17 cellular contexts compared by ENCODE assay signal in the genomic region with DNA sequence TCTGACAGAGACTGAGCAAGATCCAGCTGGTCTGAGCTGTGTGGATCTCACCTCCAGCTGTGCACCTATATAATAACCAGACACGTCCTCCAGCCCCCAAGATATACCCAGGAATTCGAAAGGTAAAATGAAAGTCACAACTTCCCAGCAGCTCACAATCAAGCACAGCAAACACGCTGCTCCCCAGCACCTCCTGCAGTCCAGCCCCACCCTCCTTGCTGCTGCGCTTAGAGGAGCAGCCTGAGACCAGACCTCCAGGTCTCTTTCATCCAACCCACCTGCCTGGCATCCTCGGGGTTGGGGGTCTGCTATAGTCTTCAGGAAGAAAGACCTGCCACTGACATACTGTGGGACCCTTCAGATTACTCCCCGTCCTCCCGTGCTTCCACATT. TPM values are rescaled to one million over a fixed set of nuclear protein-coding genes. Genes with fewer than 3 reads are reported as not detected.
DNase-seq lines count a peak whose midpoint lies in the region; ATAC-seq, FAIRE-seq and TF ChIP-seq lines count a peak whose summit lies in the region.
"Had no signal": no experiment of that assay in that cellular context is flagged by ENCODE, and none has a peak within 500 bp of the region (broad histone marks: within the 10 kb centered on the region; RNA-seq: fewer than 3 reads in every experiment).

No MANE protein-coding gene starts in this region.

- no peaks in the 10 kb centered on the region for H3K9me3 Mint-ChIP-seq in activated naive CD4-positive, alpha-beta T cell treated with anti-CD3 and anti-CD28 coated beads for 36 hours
- H3K9me3 Mint-ChIP-seq in activated naive CD4-positive, alpha-beta T cell treated with anti-CD3 and anti-CD28 coated beads, Interleukin-2, amount 50 U/mL, for 72 hours: peaks cover 4 to 5% of the 10 kb centered on the region in 2 donors
- peaks cover 10% of the 10 kb centered on the region for H3K9me3 Mint-ChIP-seq in activated T-helper 1 cell treated with anti-CD3 and anti-CD28 coated beads, Interleukin-12 subunit alpha, Interleukin-12 subunit beta, Interleukin-2, Interleukin-4 antibody, amounts not matched to agents 30 ng/mL and 10 ng/mL and 1 ng/mL, durations not matched to agents 14 hours and 24 hours and 36 hours

- FAIRE-seq in kidney (lab: Jason Lieb, UNC): no peak
- FAIRE-seq: GM12892 had no signal

- no peak for ATAC-seq in activated naive CD4-positive, alpha-beta T cell treated with anti-CD3 and anti-CD28 coated beads, Interleukin-2, amount 50 U/mL, for 72 hours
- ATAC-seq in HG02798 (IDR thresholded peaks at IDR 0.05; ENCODE audit: poor library complexity, unreplicated experiment): no peak
- no peak for ATAC-seq in SK-N-SH treated with all-trans-retinoic acid at 6 μM for 48 hours

- H3K4me3 Mint-ChIP-seq in activated naive CD4-positive, alpha-beta T cell treated with anti-CD3 and anti-CD28 coated beads for 36 hours: peak overlapping the region; percentile 2
- H3K4me3 Mint-ChIP-seq in activated T-helper 1 cell treated with anti-CD3 and anti-CD28 coated beads, Interleukin-12 subunit alpha, Interleukin-12 subunit beta, Interleukin-2, Interleukin-4 antibody, amounts not matched to agents 30 ng/mL and 10 ng/mL and 1 ng/mL, durations not matched to agents 14 hours and 24 hours and 36 hours: peak overlapping the region; percentile 25
- H3K4me3 Mint-ChIP-seq: activated CD4-positive, alpha-beta memory T cell treated with anti-CD3 and anti-CD28 coated beads for 36 hours; activated T-cell treated with anti-CD3 and anti-CD28 coated beads, Interleukin-2, amount 50 U/mL, for 24 hours had no signal

- H3K4me1 ChIP-seq in thymus (ENCODE audit: control insufficient read depth, insufficient read depth, low read length) (no peaks in the 10 kb centered on the region), kidney (ENCODE audit: control insufficient read depth in 1 of 2, insufficient read depth in 1 of 2, low read depth in 1 of 2, low read length in 2 of 2) (peaks cover 0 to 15% of the 10 kb centered on the region in 2 donors)
- H3K4me1 ChIP-seq: HAP-1 had no signal

- H3K9me3 ChIP-seq in thymus (ENCODE audit: control insufficient read depth) (no peaks in the 10 kb centered on the region), kidney (ENCODE audit: control insufficient read depth in 1 of 2, low read length in 2 of 2) (no peaks in the 10 kb centered on the region)
- H3K9me3 ChIP-seq: esophagus muscularis mucosa, lower lobe of right lung, vagina had no signal

- peak overlapping the region in 1 of 2 donors; percentile 7 for H3K9ac ChIP-seq in kidney (ENCODE audit: low read length in 2 of 2)

- no peak overlapping the region for H3K27ac Mint-ChIP-seq in activated naive CD4-positive, alpha-beta T cell treated with anti-CD3 and anti-CD28 coated beads for 36 hours
- H3K27ac Mint-ChIP-seq in activated naive CD4-positive, alpha-beta T cell treated with anti-CD3 and anti-CD28 coated beads, Interleukin-2, amount 50 U/mL, for 72 hours: no peak overlapping the region
- no peak overlapping the region for H3K27ac Mint-ChIP-seq in activated T-helper 1 cell treated with anti-CD3 and anti-CD28 coated beads, Interleukin-12 subunit alpha, Interleukin-12 subunit beta, Interleukin-2, Interleukin-4 antibody, amounts not matched to agents 30 ng/mL and 10 ng/mL and 1 ng/mL, durations not matched to agents 14 hours and 24 hours and 36 hours
- H3K27ac Mint-ChIP-seq: activated CD4-positive, alpha-beta memory T cell treated with anti-CD3 and anti-CD28 coated beads for 36 hours; activated T-cell treated with anti-CD3 and anti-CD28 coated beads, Interleukin-2, amount 50 U/mL, for 24 hours had no signal

- H3K27me3 ChIP-seq in thymus (ENCODE audit: control insufficient read depth, insufficient read depth): no peaks in the 10 kb centered on the region
- H3K27me3 ChIP-seq: esophagus muscularis mucosa, vagina had no signal

- H3K27me3 Mint-ChIP-seq in activated naive CD4-positive, alpha-beta T cell treated with anti-CD3 and anti-CD28 coated beads for 36 hours (ENCODE audit: low read depth): peaks cover 4% of the 10 kb centered on the region
- H3K27me3 Mint-ChIP-seq in activated T-helper 1 cell treated with anti-CD3 and anti-CD28 coated beads, Interleukin-12 subunit alpha, Interleukin-12 subunit beta, Interleukin-2, Interleukin-4 antibody, amounts not matched to agents 30 ng/mL and 10 ng/mL and 1 ng/mL, durations not matched to agents 14 hours and 24 hours and 36 hours (ENCODE audit: insufficient read depth): peaks cover 12% of the 10 kb centered on the region

- H3K36me3 ChIP-seq in thymus (ENCODE audit: control insufficient read depth, insufficient read depth): no peaks in the 10 kb centered on the region
- H3K36me3 ChIP-seq in kidney (ENCODE audit: control insufficient read depth in 1 of 2, insufficient read depth in 2 of 2, low read length in 2 of 2): no peaks in the 10 kb centered on the region
- H3K36me3 ChIP-seq: esophagus muscularis mucosa, HAP-1, lower lobe of right lung, vagina had no signal

- peaks cover 3% of the 10 kb centered on the region for H3K36me3 Mint-ChIP-seq in activated naive CD4-positive, alpha-beta T cell treated with anti-CD3 and anti-CD28 coated beads for 36 hours (ENCODE audit: low read depth)
- peaks cover 5 to 11% of the 10 kb centered on the region in 2 donors for H3K36me3 Mint-ChIP-seq in activated naive CD4-positive, alpha-beta T cell treated with anti-CD3 and anti-CD28 coated beads, Interleukin-2, amount 50 U/mL, for 72 hours
- H3K36me3 Mint-ChIP-seq in activated T-helper 1 cell treated with anti-CD3 and anti-CD28 coated beads, Interleukin-12 subunit alpha, Interleukin-12 subunit beta, Interleukin-2, Interleukin-4 antibody, amounts not matched to agents 30 ng/mL and 10 ng/mL and 1 ng/mL, durations not matched to agents 14 hours and 24 hours and 36 hours (ENCODE audit: low read depth): no peaks in the 10 kb centered on the region
- H3K36me3 Mint-ChIP-seq: activated CD4-positive, alpha-beta memory T cell treated with anti-CD3 and anti-CD28 coated beads for 36 hours had no signal

- WGBS in thymus: 76% methylated on average over 7 of the region's 7 CpGs

- CTCF ChIA-PET in activated naive CD4-positive, alpha-beta T cell treated with anti-CD3 and anti-CD28 coated beads for 36 hours (lab: Charles Lee): interaction anchor here (0.6 kb wide), 1 partner anchor 296 kb away, joined by 4 read pairs; no protein-coding TSS in a partner anchor

- peak overlapping the region; percentile 59 for H3K27ac ChIP-seq in thymus (ENCODE audit: low read depth)
- H3K27ac ChIP-seq in kidney (ENCODE audit: low read depth in 2 of 2, low read length in 2 of 2): no peak overlapping the region
- H3K27ac ChIP-seq: esophagus muscularis mucosa, lower lobe of right lung, vagina had no signal

- intact Hi-C loops in activated naive CD4-positive, alpha-beta T cell treated with anti-CD3 and anti-CD28 coated beads for 36 hours (cut with micrococcal nuclease): no loop called here
- intact Hi-C loops in activated T-helper 1 cell treated with anti-CD3 and anti-CD28 coated beads, Interleukin-12 subunit alpha, Interleukin-12 subunit beta, Interleukin-2, Interleukin-4 antibody, amounts not matched to agents 30 ng/mL and 10 ng/mL and 1 ng/mL, durations not matched to agents 14 hours and 24 hours and 36 hours (cut with micrococcal nuclease): no loop called here
- intact Hi-C loops in kidney (cut with DNase I): no loop called here

- H3K4me1 Mint-ChIP-seq in activated naive CD4-positive, alpha-beta T cell treated with anti-CD3 and anti-CD28 coated beads for 36 hours (ENCODE audit: low read depth): no peaks in the 10 kb centered on the region
- no peaks in the 10 kb centered on the region for H3K4me1 Mint-ChIP-seq in activated T-helper 1 cell treated with anti-CD3 and anti-CD28 coated beads, Interleukin-12 subunit alpha, Interleukin-12 subunit beta, Interleukin-2, Interleukin-4 antibody, amounts not matched to agents 30 ng/mL and 10 ng/mL and 1 ng/mL, durations not matched to agents 14 hours and 24 hours and 36 hours (ENCODE audit: low read depth)

- H3K4me3 ChIP-seq in thymus (ENCODE audit: low read length) (no peak overlapping the region), kidney (ENCODE audit: low read length in 2 of 2) (no peak overlapping the region)
- H3K4me3 ChIP-seq: esophagus muscularis mucosa, HAP-1, lower lobe of right lung, vagina had no signal

- DNase-seq in activated naive CD4-positive, alpha-beta T cell treated with anti-CD3 and anti-CD28 coated beads for 36 hours: no peak
- DNase-seq in activated naive CD4-positive, alpha-beta T cell treated with anti-CD3 and anti-CD28 coated beads, Interleukin-2, amount 50 U/mL, for 72 hours (ENCODE audit: low spot score in 2 of 2): no peak
- no peak for DNase-seq in activated T-helper 1 cell treated with anti-CD3 and anti-CD28 coated beads, Interleukin-12 subunit alpha, Interleukin-12 subunit beta, Interleukin-2, Interleukin-4 antibody, amounts not matched to agents 30 ng/mL and 10 ng/mL and 1 ng/mL, durations not matched to agents 14 hours and 24 hours and 36 hours (ENCODE audit: low spot score)
- peak; percentile 8 for DNase-seq in left kidney (ENCODE audit: low read depth, low spot score)
- no peak for DNase-seq in kidney
- DNase-seq: activated CD4-positive, alpha-beta memory T cell treated with anti-CD3 and anti-CD28 coated beads for 36 hours; activated T-cell treated with anti-CD3 and anti-CD28 coated beads, Interleukin-2, amount 50 U/mL, for 24 hours; lower lobe of right lung; NCI-H146; NCI-H748 treated with DMSO at 0.1 percent for 48 hours had no signal

- TF ChIP-seq CTCF in kidney (IDR thresholded peaks at IDR 0.05; ENCODE audit: borderline replicate concordance, extremely low read depth, insufficient read depth): no peak

RNA-seq across cellular contexts. Expression of a gene that starts 3.0 kb away (rescaled TPM):
- under 1 TPM; 0.07 to 0.20 TPM for total RNA-seq in activated naive CD4-positive, alpha-beta T cell treated with anti-CD3 and anti-CD28 coated beads for 36 hours
- under 1 TPM; 0.14 to 0.18 TPM for total RNA-seq in activated naive CD4-positive, alpha-beta T cell treated with anti-CD3 and anti-CD28 coated beads, Interleukin-2, amount 50 U/mL, for 72 hours
- 0.18 TPM in 1 of 2 replicates, not detected in the other for total RNA-seq in activated T-helper 1 cell treated with anti-CD3 and anti-CD28 coated beads, Interleukin-12 subunit alpha, Interleukin-12 subunit beta, Interleukin-2, Interleukin-4 antibody, amounts not matched to agents 30 ng/mL and 10 ng/mL and 1 ng/mL, durations not matched to agents 14 hours and 24 hours and 36 hours
- polyA plus RNA-seq in thymus (53.0 TPM), kidney (ENCODE audit: insufficient read depth, low read depth, low replicate concordance) (6.1 TPM)
- 8.7 TPM for total RNA-seq in kidney

RNA-seq across cellular contexts. Expression of a gene that starts 34.7 kb away (rescaled TPM):
- 10 to 100 TPM; 53.8 to 55.0 TPM for total RNA-seq in activated naive CD4-positive, alpha-beta T cell treated with anti-CD3 and anti-CD28 coated beads for 36 hours
- 10 to 100 TPM; 51.3 to 68.6 TPM for total RNA-seq in activated naive CD4-positive, alpha-beta T cell treated with anti-CD3 and anti-CD28 coated beads, Interleukin-2, amount 50 U/mL, for 72 hours
- total RNA-seq in activated T-helper 1 cell treated with anti-CD3 and anti-CD28 coated beads, Interleukin-12 subunit alpha, Interleukin-12 subunit beta, Interleukin-2, Interleukin-4 antibody, amounts not matched to agents 30 ng/mL and 10 ng/mL and 1 ng/mL, durations not matched to agents 14 hours and 24 hours and 36 hours: 54.4 and 62.2 TPM in 2 replicates
- polyA plus RNA-seq in thymus (56.1 TPM), kidney (ENCODE audit: insufficient read depth, low read depth, low replicate concordance) (34.8 TPM)
- 48.8 TPM for total RNA-seq in kidney

RNA-seq across cellular contexts. Expression of a gene that starts 44.1 kb away (rescaled TPM):
- total RNA-seq in activated naive CD4-positive, alpha-beta T cell treated with anti-CD3 and anti-CD28 coated beads for 36 hours: 10 to 100 TPM; 35.0 to 37.8 TPM
- total RNA-seq in activated naive CD4-positive, alpha-beta T cell treated with anti-CD3 and anti-CD28 coated beads, Interleukin-2, amount 50 U/mL, for 72 hours: 10 to 100 TPM; 46.4 to 70.0 TPM
- total RNA-seq in activated T-helper 1 cell treated with anti-CD3 and anti-CD28 coated beads, Interleukin-12 subunit alpha, Interleukin-12 subunit beta, Interleukin-2, Interleukin-4 antibody, amounts not matched to agents 30 ng/mL and 10 ng/mL and 1 ng/mL, durations not matched to agents 14 hours and 24 hours and 36 hours: 52.4 and 53.5 TPM in 2 replicates
- 42.6 TPM for polyA plus RNA-seq in thymus
- total RNA-seq in kidney: 43.7 TPM
- polyA plus RNA-seq in kidney (ENCODE audit: insufficient read depth, low read depth, low replicate concordance): 25.1 TPM

RNA-seq across cellular contexts. Expression of a gene that starts 48.3 kb away (rescaled TPM):
- 10 to 100 TPM; 17.4 to 22.0 TPM for total RNA-seq in activated naive CD4-positive, alpha-beta T cell treated with anti-CD3 and anti-CD28 coated beads for 36 hours
- total RNA-seq in activated naive CD4-positive, alpha-beta T cell treated with anti-CD3 and anti-CD28 coated beads, Interleukin-2, amount 50 U/mL, for 72 hours: 10 to 100 TPM; 27.2 to 40.5 TPM
- 36.7 and 37.1 TPM in 2 replicates for total RNA-seq in activated T-helper 1 cell treated with anti-CD3 and anti-CD28 coated beads, Interleukin-12 subunit alpha, Interleukin-12 subunit beta, Interleukin-2, Interleukin-4 antibody, amounts not matched to agents 30 ng/mL and 10 ng/mL and 1 ng/mL, durations not matched to agents 14 hours and 24 hours and 36 hours
- polyA plus RNA-seq in thymus (62.6 TPM), kidney (ENCODE audit: insufficient read depth, low read depth, low replicate concordance) (51.8 TPM)
- 160 TPM for total RNA-seq in kidney
